In the genomic region with DNA sequence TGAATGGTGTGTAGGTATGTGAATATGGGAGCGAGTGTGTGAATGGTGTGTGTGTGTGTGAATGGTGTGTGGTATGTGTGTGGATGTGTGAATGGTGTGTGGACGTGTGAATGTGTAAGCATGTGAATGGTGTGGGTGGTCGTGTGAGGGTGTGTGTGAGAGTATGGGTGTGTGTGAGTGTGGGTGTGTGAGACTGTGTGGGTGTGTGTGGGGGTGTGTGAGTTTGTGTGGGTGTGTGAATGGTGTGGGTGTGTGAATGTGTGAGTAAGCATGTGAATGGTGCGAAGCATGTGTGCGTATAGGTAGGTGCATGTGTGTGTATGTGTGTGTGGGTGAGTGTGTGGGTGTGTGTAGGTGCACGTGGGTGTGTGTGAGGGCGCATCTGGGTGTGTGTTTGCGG, we compare ENCODE assay signal across 1 cellular context.
TF ChIP-seq lines count a peak whose summit lies in the region.

No MANE protein-coding gene starts in this region.

TF ChIP-seq in H1, 55 proteins besides CTCF, POLR2A, EP300 and RAD21:
- TF ChIP-seq JUND (IDR thresholded peaks at IDR 0.05; ENCODE audit: low read length): no peak
- no peak for TF ChIP-seq KDM4A (IDR thresholded peaks at IDR 0.05; ENCODE audit: low read depth, low read length, severe bottlenecking)
- no peak for TF ChIP-seq TBP (IDR thresholded peaks at IDR 0.05; ENCODE audit: low read depth, low read length)
- TF ChIP-seq CHD2 (IDR thresholded peaks at IDR 0.05; ENCODE audit: low read length): no peak
- no peak for TF ChIP-seq HDAC6 (IDR thresholded peaks at IDR 0.05; ENCODE audit: low read depth, low read length)
- TF ChIP-seq, protein P1, sequence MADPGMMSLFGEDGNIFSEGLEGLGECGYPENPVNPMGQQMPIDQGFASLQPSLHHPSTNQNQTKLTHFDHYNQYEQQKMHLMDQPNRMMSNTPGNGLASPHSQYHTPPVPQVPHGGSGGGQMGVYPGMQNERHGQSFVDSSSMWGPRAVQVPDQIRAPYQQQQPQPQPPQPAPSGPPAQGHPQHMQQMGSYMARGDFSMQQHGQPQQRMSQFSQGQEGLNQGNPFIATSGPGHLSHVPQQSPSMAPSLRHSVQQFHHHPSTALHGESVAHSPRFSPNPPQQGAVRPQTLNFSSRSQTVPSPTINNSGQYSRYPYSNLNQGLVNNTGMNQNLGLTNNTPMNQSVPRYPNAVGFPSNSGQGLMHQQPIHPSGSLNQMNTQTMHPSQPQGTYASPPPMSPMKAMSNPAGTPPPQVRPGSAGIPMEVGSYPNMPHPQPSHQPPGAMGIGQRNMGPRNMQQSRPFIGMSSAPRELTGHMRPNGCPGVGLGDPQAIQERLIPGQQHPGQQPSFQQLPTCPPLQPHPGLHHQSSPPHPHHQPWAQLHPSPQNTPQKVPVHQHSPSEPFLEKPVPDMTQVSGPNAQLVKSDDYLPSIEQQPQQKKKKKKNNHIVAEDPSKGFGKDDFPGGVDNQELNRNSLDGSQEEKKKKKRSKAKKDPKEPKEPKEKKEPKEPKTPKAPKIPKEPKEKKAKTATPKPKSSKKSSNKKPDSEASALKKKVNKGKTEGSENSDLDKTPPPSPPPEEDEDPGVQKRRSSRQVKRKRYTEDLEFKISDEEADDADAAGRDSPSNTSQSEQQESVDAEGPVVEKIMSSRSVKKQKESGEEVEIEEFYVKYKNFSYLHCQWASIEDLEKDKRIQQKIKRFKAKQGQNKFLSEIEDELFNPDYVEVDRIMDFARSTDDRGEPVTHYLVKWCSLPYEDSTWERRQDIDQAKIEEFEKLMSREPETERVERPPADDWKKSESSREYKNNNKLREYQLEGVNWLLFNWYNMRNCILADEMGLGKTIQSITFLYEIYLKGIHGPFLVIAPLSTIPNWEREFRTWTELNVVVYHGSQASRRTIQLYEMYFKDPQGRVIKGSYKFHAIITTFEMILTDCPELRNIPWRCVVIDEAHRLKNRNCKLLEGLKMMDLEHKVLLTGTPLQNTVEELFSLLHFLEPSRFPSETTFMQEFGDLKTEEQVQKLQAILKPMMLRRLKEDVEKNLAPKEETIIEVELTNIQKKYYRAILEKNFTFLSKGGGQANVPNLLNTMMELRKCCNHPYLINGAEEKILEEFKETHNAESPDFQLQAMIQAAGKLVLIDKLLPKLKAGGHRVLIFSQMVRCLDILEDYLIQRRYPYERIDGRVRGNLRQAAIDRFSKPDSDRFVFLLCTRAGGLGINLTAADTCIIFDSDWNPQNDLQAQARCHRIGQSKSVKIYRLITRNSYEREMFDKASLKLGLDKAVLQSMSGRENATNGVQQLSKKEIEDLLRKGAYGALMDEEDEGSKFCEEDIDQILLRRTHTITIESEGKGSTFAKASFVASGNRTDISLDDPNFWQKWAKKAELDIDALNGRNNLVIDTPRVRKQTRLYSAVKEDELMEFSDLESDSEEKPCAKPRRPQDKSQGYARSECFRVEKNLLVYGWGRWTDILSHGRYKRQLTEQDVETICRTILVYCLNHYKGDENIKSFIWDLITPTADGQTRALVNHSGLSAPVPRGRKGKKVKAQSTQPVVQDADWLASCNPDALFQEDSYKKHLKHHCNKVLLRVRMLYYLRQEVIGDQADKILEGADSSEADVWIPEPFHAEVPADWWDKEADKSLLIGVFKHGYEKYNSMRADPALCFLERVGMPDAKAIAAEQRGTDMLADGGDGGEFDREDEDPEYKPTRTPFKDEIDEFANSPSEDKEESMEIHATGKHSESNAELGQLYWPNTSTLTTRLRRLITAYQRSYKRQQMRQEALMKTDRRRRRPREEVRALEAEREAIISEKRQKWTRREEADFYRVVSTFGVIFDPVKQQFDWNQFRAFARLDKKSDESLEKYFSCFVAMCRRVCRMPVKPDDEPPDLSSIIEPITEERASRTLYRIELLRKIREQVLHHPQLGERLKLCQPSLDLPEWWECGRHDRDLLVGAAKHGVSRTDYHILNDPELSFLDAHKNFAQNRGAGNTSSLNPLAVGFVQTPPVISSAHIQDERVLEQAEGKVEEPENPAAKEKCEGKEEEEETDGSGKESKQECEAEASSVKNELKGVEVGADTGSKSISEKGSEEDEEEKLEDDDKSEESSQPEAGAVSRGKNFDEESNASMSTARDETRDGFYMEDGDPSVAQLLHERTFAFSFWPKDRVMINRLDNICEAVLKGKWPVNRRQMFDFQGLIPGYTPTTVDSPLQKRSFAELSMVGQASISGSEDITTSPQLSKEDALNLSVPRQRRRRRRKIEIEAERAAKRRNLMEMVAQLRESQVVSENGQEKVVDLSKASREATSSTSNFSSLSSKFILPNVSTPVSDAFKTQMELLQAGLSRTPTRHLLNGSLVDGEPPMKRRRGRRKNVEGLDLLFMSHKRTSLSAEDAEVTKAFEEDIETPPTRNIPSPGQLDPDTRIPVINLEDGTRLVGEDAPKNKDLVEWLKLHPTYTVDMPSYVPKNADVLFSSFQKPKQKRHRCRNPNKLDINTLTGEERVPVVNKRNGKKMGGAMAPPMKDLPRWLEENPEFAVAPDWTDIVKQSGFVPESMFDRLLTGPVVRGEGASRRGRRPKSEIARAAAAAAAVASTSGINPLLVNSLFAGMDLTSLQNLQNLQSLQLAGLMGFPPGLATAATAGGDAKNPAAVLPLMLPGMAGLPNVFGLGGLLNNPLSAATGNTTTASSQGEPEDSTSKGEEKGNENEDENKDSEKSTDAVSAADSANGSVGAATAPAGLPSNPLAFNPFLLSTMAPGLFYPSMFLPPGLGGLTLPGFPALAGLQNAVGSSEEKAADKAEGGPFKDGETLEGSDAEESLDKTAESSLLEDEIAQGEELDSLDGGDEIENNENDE (IDR thresholded peaks at IDR 0.05; ENCODE audit: insufficient replicate concordance, low read length): no peak
- no peak for TF ChIP-seq YY1 (IDR thresholded peaks at IDR 0.05; ENCODE audit: low read depth, low read length)
- no peak for TF ChIP-seq HDAC2 (IDR thresholded peaks at IDR 0.05; ENCODE audit: borderline replicate concordance in 1 of 2, low read depth in 2 of 2, low read length in 2 of 2)
- TF ChIP-seq, protein P2, sequence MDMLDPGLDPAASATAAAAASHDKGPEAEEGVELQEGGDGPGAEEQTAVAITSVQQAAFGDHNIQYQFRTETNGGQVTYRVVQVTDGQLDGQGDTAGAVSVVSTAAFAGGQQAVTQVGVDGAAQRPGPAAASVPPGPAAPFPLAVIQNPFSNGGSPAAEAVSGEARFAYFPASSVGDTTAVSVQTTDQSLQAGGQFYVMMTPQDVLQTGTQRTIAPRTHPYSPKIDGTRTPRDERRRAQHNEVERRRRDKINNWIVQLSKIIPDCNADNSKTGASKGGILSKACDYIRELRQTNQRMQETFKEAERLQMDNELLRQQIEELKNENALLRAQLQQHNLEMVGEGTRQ (IDR thresholded peaks at IDR 0.05; ENCODE audit: low read length): no peak
- TF ChIP-seq TEAD4 (IDR thresholded peaks at IDR 0.05; ENCODE audit: low read depth, low read length): no peak
TF ChIP-seq in H1: peak in this region for 0.
